9 cellular contexts compared by ENCODE assay signal in genomic region chrX:50579955-50580354, GRCh38.
DNase-seq lines count a peak whose midpoint lies in the region; ATAC-seq and TF ChIP-seq lines count a peak whose summit lies in the region.
"Had no signal": no experiment of that assay in that cellular context is flagged by ENCODE, and none has a peak within 500 bp of the region (broad histone marks: within the 10 kb centered on the region; RNA-seq: fewer than 3 reads in every experiment).

No MANE protein-coding gene starts in this region.

- no peak for TF ChIP-seq EP300 in upper lobe of left lung (IDR thresholded peaks at IDR 0.05)

- peaks cover 0 to 4% (median 0%) of the 10 kb centered on the region in 4 donors for H3K9me3 ChIP-seq in upper lobe of left lung

- no peaks in the 10 kb centered on the region for H3K4me1 ChIP-seq in upper lobe of left lung

- DNase-seq in CD1c-positive myeloid dendritic cell (ENCODE audit: extremely low spot score) (peak; percentile 52), GM13977 (ENCODE audit: low spot score) (peak; percentile 45), HuH-7.5 (ENCODE audit: low spot score) (peak; percentile 27), RKO (ENCODE audit: low spot score) (peak; percentile 80), cardiac fibroblast (ENCODE audit: low read depth in 2 of 2) (peak; percentile 67 to 73), lung microvascular endothelial cell (ENCODE audit: low read depth in 2 of 2) (peak; percentile 72 to 74), upper lobe of left lung (peak in 1 of 2 donors; percentile 29)

- no peak overlapping the region for H3K4me3 ChIP-seq in cardiac fibroblast (replicated peaks in 1 of 2; ENCODE audit: low read depth in 2 of 2, low read length in 2 of 2)
- no peak overlapping the region for H3K4me3 ChIP-seq in upper lobe of left lung

- TF ChIP-seq POLR2A in upper lobe of left lung (IDR thresholded peaks at IDR 0.05), result no peak

- peak; percentile 73 for TF ChIP-seq CTCF in GM13977 (IDR thresholded peaks at IDR 0.05; ENCODE audit: extremely low read depth, insufficient read depth, missing control alignments)
- TF ChIP-seq CTCF in cardiac fibroblast (IDR thresholded peaks at IDR 0.05; ENCODE audit: low read depth, low read length), result peak; percentile 23
- peak; percentile 26 to 55 (median 50) for TF ChIP-seq CTCF in upper lobe of left lung (IDR thresholded peaks at IDR 0.05)

- no peak overlapping the region for H3K27ac ChIP-seq in upper lobe of left lung

- H3K27me3 ChIP-seq in upper lobe of left lung, result no peaks in the 10 kb centered on the region

- 7 to 8% methylated on average over 2 of the region's 2 CpGs for WGBS in upper lobe of left lung, 2 donors

- no peaks in the 10 kb centered on the region for H3K36me3 ChIP-seq in upper lobe of left lung

- peak in 1 of 2 donors; percentile 47 for ATAC-seq in upper lobe of left lung (ENCODE audit: low FRiP score in 2 of 2)
- no peak for ATAC-seq in HG03457 (IDR thresholded peaks at IDR 0.05; ENCODE audit: unreplicated experiment)
- ATAC-seq: T-cell had no signal

- in situ Hi-C loops in GM13977 (cut with MboI; ENCODE audit: low pct_unique_long_range_greater_than_20kb, low sequenced_read_pairs, unreplicated experiment), result loop anchor here (25.0 kb wide), 1 partner anchor 468 kb away; no protein-coding TSS in a partner anchor

Comparison
In these comparisons a context has a peak if more than half of its experiments do, and no peak if none do; other contexts are left out.
1. CTCF ChIP-seq: peak in every context shown above with its lines; median percentile 73 in GM13977; 50 in upper lobe of left lung; 23 in cardiac fibroblast.